ENCODE assay signal across 1 cellular context in the genomic region with DNA sequence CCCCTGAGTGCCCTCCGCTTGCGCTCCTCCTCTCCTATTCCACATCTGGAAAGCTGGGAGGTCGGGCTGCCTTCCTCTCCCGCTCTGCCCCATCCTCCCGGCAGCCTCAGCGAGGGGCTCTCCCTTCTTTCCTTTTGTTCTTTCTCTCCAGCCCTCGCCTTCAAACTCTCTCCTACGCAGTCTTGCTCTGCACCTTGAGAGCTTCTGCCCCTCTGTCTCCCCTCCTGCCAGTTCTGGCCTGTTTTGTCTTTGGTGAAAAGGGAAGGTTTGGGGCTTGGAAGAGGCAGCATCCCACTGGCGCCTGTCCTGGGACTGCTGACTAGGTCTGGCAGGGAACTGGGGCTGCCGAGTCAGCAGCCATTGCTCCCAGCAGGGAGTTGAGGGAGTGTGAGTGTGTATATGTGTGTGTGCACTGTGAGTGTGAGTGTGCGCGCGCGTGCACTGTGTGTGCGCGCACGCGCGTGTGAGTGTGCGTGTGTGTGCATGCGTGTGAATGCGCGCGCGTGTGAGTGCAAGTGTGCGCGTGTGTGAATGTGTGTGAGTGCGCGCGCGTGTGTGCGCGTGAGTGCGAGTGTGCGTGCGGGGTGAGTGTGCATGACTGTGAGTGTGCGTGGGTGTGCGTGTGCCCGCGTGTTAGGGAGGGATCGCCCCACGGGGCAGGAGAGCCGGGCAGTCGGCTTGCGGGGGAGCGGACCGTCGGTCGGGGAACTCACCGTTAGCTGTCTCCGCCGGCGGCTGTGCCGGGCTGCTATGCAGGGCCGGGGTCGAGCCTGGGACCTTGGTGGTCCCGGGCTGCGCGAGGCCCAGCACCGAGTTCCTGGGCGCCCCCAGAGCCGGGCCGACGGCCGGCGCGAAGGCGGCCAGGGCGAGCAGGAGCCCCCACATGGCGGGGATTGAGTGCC.
TF ChIP-seq lines count a peak whose summit lies in the region.

No MANE protein-coding gene starts in this region.

TF ChIP-seq in WTC11, 78 proteins besides CTCF, POLR2A, EP300 and RAD21 (continued from another document):
- TF ChIP-seq, protein P1, sequence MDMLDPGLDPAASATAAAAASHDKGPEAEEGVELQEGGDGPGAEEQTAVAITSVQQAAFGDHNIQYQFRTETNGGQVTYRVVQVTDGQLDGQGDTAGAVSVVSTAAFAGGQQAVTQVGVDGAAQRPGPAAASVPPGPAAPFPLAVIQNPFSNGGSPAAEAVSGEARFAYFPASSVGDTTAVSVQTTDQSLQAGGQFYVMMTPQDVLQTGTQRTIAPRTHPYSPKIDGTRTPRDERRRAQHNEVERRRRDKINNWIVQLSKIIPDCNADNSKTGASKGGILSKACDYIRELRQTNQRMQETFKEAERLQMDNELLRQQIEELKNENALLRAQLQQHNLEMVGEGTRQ (CRISPR knock-in tag; IDR thresholded peaks at IDR 0.05), result 0 out of 2 replicates have a peak, but pooled peaks have one; percentile 11
- TF ChIP-seq ELF4 (CRISPR knock-in tag; IDR thresholded peaks at IDR 0.05; ENCODE audit: low read depth), result no peak
- TF ChIP-seq, protein P2, sequence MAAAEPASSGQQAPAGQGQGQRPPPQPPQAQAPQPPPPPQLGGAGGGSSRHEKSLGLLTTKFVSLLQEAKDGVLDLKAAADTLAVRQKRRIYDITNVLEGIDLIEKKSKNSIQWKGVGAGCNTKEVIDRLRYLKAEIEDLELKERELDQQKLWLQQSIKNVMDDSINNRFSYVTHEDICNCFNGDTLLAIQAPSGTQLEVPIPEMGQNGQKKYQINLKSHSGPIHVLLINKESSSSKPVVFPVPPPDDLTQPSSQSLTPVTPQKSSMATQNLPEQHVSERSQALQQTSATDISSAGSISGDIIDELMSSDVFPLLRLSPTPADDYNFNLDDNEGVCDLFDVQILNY (CRISPR knock-in tag; IDR thresholded peaks at IDR 0.05), result no peak; the same call in 1 of the 2 replicates
- TF ChIP-seq ETV6 (CRISPR knock-in tag; IDR thresholded peaks at IDR 0.05), result no peak
- TF ChIP-seq EMX1 (CRISPR knock-in tag; IDR thresholded peaks at IDR 0.05), result 0 out of 2 replicates have a peak, but pooled peaks have one; percentile 55
- peak; percentile 73; the same call in 1 of the 2 replicates for TF ChIP-seq FOXP1 (CRISPR knock-in tag; IDR thresholded peaks at IDR 0.05; ENCODE audit: borderline replicate concordance)
- TF ChIP-seq, protein P3, sequence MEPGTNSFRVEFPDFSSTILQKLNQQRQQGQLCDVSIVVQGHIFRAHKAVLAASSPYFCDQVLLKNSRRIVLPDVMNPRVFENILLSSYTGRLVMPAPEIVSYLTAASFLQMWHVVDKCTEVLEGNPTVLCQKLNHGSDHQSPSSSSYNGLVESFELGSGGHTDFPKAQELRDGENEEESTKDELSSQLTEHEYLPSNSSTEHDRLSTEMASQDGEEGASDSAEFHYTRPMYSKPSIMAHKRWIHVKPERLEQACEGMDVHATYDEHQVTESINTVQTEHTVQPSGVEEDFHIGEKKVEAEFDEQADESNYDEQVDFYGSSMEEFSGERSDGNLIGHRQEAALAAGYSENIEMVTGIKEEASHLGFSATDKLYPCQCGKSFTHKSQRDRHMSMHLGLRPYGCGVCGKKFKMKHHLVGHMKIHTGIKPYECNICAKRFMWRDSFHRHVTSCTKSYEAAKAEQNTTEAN (CRISPR knock-in tag; IDR thresholded peaks at IDR 0.05), result peak; percentile 100
- TF ChIP-seq ZNF138 (CRISPR knock-in tag; conservative IDR thresholded peaks at IDR 0.05), result peak; percentile 69; the same call in 1 of the 2 replicates
- TF ChIP-seq, protein P4, sequence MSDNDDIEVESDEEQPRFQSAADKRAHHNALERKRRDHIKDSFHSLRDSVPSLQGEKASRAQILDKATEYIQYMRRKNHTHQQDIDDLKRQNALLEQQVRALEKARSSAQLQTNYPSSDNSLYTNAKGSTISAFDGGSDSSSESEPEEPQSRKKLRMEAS (CRISPR knock-in tag; IDR thresholded peaks at IDR 0.05), result peak; percentile 44; the same call in 1 of the 2 replicates
- 0 out of 2 replicates have a peak, but pooled peaks have one; percentile 80 for TF ChIP-seq MXD4 (CRISPR knock-in tag; IDR thresholded peaks at IDR 0.05; ENCODE audit: borderline replicate concordance)
- TF ChIP-seq, protein P5, sequence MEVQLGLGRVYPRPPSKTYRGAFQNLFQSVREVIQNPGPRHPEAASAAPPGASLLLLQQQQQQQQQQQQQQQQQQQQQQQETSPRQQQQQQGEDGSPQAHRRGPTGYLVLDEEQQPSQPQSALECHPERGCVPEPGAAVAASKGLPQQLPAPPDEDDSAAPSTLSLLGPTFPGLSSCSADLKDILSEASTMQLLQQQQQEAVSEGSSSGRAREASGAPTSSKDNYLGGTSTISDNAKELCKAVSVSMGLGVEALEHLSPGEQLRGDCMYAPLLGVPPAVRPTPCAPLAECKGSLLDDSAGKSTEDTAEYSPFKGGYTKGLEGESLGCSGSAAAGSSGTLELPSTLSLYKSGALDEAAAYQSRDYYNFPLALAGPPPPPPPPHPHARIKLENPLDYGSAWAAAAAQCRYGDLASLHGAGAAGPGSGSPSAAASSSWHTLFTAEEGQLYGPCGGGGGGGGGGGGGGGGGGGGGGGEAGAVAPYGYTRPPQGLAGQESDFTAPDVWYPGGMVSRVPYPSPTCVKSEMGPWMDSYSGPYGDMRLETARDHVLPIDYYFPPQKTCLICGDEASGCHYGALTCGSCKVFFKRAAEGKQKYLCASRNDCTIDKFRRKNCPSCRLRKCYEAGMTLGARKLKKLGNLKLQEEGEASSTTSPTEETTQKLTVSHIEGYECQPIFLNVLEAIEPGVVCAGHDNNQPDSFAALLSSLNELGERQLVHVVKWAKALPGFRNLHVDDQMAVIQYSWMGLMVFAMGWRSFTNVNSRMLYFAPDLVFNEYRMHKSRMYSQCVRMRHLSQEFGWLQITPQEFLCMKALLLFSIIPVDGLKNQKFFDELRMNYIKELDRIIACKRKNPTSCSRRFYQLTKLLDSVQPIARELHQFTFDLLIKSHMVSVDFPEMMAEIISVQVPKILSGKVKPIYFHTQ (CRISPR knock-in tag; IDR thresholded peaks at IDR 0.05), result 0 out of 2 replicates have a peak, but pooled peaks have one; percentile 20
- peak; percentile 32; the same call in 1 of the 2 replicates for TF ChIP-seq ZBTB21 (CRISPR knock-in tag; IDR thresholded peaks at IDR 0.05; ENCODE audit: borderline replicate concordance)
- TF ChIP-seq CREM (CRISPR knock-in tag; IDR thresholded peaks at IDR 0.05), result no peak
- 0 out of 2 replicates have a peak, but pooled peaks have one; percentile 8 for TF ChIP-seq TEAD1 (CRISPR knock-in tag; IDR thresholded peaks at IDR 0.05)
- TF ChIP-seq KAT7 (CRISPR knock-in tag; IDR thresholded peaks at IDR 0.05; ENCODE audit: borderline replicate concordance), result peak; percentile 70; the same call in 1 of the 2 replicates
- 0 out of 2 replicates have a peak, but pooled peaks have one; percentile 28 for TF ChIP-seq JUN (CRISPR knock-in tag; IDR thresholded peaks at IDR 0.05)
- TF ChIP-seq ZNF396 (CRISPR knock-in tag; IDR thresholded peaks at IDR 0.05; ENCODE audit: borderline replicate concordance), result peak; percentile 85; the same call in 1 of the 2 replicates
